ENCODE assay signal across 8 cellular contexts in the genomic region with DNA sequence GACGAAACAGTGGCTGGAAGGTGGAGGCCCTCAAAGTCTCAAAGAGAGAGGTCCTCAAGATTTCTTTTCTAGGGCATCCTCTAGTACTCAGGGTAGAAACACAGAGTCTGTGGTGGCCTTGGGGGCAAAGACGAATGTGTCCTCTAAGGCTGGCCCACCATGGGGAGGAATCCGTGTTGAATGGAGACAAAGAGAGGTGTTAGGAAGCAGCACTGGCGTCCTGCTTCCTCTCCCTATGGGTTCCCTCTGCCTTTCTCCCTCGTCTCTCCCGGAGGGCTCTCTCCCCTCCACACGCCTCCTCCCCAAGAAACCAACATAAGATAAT.
A peak's percentile ranks its signal among the peaks of the same experiment; 100 is the strongest.
DNase-seq lines count a peak whose midpoint lies in the region; ATAC-seq, FAIRE-seq and TF ChIP-seq lines count a peak whose summit lies in the region.

No MANE protein-coding gene starts in this region.

- H3K9me3 ChIP-seq in effector memory CD4-positive, alpha-beta T cell (ENCODE audit: control insufficient read depth, low read length), result no peaks in the 10 kb centered on the region
- peaks cover 0 to 3% of the 10 kb centered on the region in 2 donors for H3K9me3 ChIP-seq in neuronal stem cell (replicated peaks in 1 of 2; ENCODE audit: control insufficient read depth in 2 of 2, insufficient read depth in 1 of 2, low read depth in 1 of 2, low read length in 2 of 2)

- no peak for TF ChIP-seq CTCF in KMS-11 (conservative IDR thresholded peaks at IDR 0.05; ENCODE audit: low read depth, low read length)

- no peak overlapping the region for H2BK5ac ChIP-seq in neuronal stem cell (ENCODE audit: low read length)

- no peak overlapping the region for H3K27ac ChIP-seq in KMS-11
- peak overlapping the region; percentile 73 for H3K27ac ChIP-seq in effector memory CD4-positive, alpha-beta T cell (ENCODE audit: insufficient read depth, low read length, poor library complexity, severe bottlenecking)
- no peak overlapping the region for H3K27ac ChIP-seq in neuronal stem cell (replicated peaks; ENCODE audit: low read length)

- no peak overlapping the region for H3K4ac ChIP-seq in neuronal stem cell (ENCODE audit: low read length)

- H3K4me2 ChIP-seq in KMS-11 (peak overlapping the region; percentile 53; the same call in 1 of the 2 replicates), neuronal stem cell (ENCODE audit: insufficient read depth, low read length, poor library complexity, severe bottlenecking) (peak overlapping the region; percentile 43)

- H3K36me3 ChIP-seq in KMS-11 (ENCODE audit: insufficient read depth), result no peaks in the 10 kb centered on the region
- H3K36me3 ChIP-seq in effector memory CD4-positive, alpha-beta T cell (ENCODE audit: control insufficient read depth, insufficient read depth, low read length), result no peaks in the 10 kb centered on the region
- no peaks in the 10 kb centered on the region for H3K36me3 ChIP-seq in neuronal stem cell (replicated peaks in 1 of 2; ENCODE audit: control insufficient read depth in 2 of 2, insufficient read depth in 2 of 2, low read length in 2 of 2)

- peak overlapping the region; percentile 93; the same call in 1 of the 2 replicates for H3K9ac ChIP-seq in KMS-11
- no peak overlapping the region for H3K9ac ChIP-seq in neuronal stem cell (ENCODE audit: low read depth, low read length, poor library complexity)

- no peak overlapping the region for H3K4me3 ChIP-seq in KMS-11 (IDR thresholded peaks at IDR 0.05; ENCODE audit: insufficient read depth, low read depth, low read length)
- peak overlapping the region; percentile 87 for H3K4me3 ChIP-seq in effector memory CD4-positive, alpha-beta T cell (ENCODE audit: insufficient read depth, low read depth, low read length, poor library complexity, severe bottlenecking)
- no peak overlapping the region for H3K4me3 ChIP-seq in neuronal stem cell (ENCODE audit: low read length in 2 of 2)

- H4K8ac ChIP-seq in neuronal stem cell (ENCODE audit: low read depth, low read length), result no peak overlapping the region

- no peaks in the 10 kb centered on the region for H3K79me2 ChIP-seq in KMS-11 (ENCODE audit: insufficient read depth, low read depth)

- no peaks in the 10 kb centered on the region for H4K20me1 ChIP-seq in KMS-11 (ENCODE audit: insufficient read depth)

- H3K18ac ChIP-seq in neuronal stem cell (ENCODE audit: low read length), result peak overlapping the region; percentile 89

- H2AFZ ChIP-seq in KMS-11 (ENCODE audit: low read depth) (peak overlapping the region; percentile 99), neuronal stem cell (ENCODE audit: low read length) (peak overlapping the region; percentile 36)

- no peak overlapping the region for H3K23ac ChIP-seq in neuronal stem cell (ENCODE audit: low read depth, low read length, poor library complexity)

- FAIRE-seq in RCC 7860 (lab: Jason Lieb, UNC), result no peak

- H2BK12ac ChIP-seq in neuronal stem cell (ENCODE audit: low read length), result no peak overlapping the region

- H3K4me1 ChIP-seq in KMS-11 (ENCODE audit: low read depth, poor library complexity, severe bottlenecking), result peaks cover 6% of the 10 kb centered on the region
- H3K4me1 ChIP-seq in effector memory CD4-positive, alpha-beta T cell (ENCODE audit: control insufficient read depth, insufficient read depth, low read length, poor library complexity, severe bottlenecking), result peaks cover 5% of the 10 kb centered on the region
- peaks cover 2 to 4% of the 10 kb centered on the region in 2 donors for H3K4me1 ChIP-seq in neuronal stem cell (ENCODE audit: control insufficient read depth in 2 of 2, insufficient read depth in 1 of 2, low read depth in 1 of 2, low read length in 2 of 2)

- H3K14ac ChIP-seq in neuronal stem cell (ENCODE audit: low read length), result no peak overlapping the region

- H2BK120ac ChIP-seq in neuronal stem cell (ENCODE audit: low read depth, low read length), result no peak overlapping the region

- H3K27me3 ChIP-seq in KMS-11 (ENCODE audit: insufficient read depth, low read depth) (no peaks in the 10 kb centered on the region), neuronal stem cell (ENCODE audit: control insufficient read depth in 3 of 3, insufficient read depth in 3 of 3, low read depth in 1 of 3, low read length in 3 of 3) (no peaks in the 10 kb centered on the region)
- no peaks in the 10 kb centered on the region for H3K27me3 ChIP-seq in effector memory CD4-positive, alpha-beta T cell (replicated peaks; ENCODE audit: control insufficient read depth, insufficient read depth, low read length, poor library complexity, severe bottlenecking)

- DNase-seq in NCI-H146 (lab: John Stamatoyannopoulos, UW) (peak; percentile 58), NCI-H146 treated with DMSO at 0.1 percent for 48 hours (lab: John Stamatoyannopoulos, UW; ENCODE audit: unreplicated experiment) (no peak), neuronal stem cell (ENCODE audit: low spot score) (no peak), RCC 7860 (ENCODE audit: low spot score) (no peak)
- no peak for DNase-seq in effector memory CD4-positive, alpha-beta T cell

- H2AK5ac ChIP-seq in neuronal stem cell (ENCODE audit: low read depth, low read length), result no peak overlapping the region

- no peaks in the 10 kb centered on the region for H3K79me1 ChIP-seq in neuronal stem cell (ENCODE audit: low read depth, low read length)

- ATAC-seq in esophagus mucosa, result no peak
- ATAC-seq in GM18519 (IDR thresholded peaks at IDR 0.05; ENCODE audit: low FRiP score, unreplicated experiment), result no peak

- H4K91ac ChIP-seq in neuronal stem cell (ENCODE audit: low read depth, low read length, poor library complexity), result no peak overlapping the region

- H2BK15ac ChIP-seq in neuronal stem cell (ENCODE audit: low read length), result peak overlapping the region; percentile 3

- WGBS in neuronal stem cell (ENCODE audit: extremely low coverage in 2 of 2, insufficient read length in 2 of 2, insufficient replicate concordance in 1 of 2), 2 donors, result no CpG with 5 or more reads among the region's 7 CpGs
